9 cellular contexts compared by ENCODE assay signal in the genomic region with DNA sequence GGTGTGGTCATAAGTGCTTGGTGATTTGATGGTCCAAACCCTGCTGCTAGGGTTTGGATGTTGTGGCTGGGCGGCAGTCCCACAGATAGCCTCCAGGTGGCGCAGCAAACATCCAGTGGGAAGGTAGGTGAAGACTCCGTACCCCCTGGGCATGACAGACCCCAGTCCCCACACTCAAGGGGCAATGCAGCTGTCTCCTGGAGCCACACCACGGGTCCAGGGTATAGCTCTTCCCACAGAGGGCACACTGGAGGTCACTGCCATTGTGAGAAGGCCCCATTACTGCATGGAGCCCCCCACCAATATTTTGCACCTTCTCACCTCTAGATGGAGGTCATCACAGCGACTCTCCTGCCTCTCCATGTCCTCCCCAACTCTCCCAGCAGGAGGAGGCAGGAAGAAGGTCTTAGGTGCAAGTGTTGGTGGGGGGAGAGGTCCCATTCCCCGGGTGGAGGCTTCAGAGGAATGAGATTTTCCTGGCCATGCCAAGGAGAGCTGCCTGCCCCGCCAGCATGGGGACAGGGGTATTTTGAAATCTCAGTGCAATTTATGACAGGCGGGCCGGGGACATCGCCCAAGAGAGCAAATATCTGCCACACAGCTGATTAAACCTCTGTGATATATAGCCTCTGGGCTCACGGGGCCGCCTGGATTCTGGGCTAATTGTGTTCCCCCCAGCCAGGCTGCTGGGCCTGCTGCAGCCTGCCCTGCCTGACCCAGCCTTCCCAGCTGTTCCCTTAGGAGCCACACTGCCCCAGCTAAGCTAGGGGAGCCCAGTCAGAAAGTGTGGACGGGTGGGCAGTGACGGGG. TPM values are rescaled to one million over a fixed set of nuclear protein-coding genes. Genes with fewer than 3 reads are reported as not detected.
A peak's percentile ranks its signal among the peaks of the same experiment; 100 is the strongest.
DNase-seq lines count a peak whose midpoint lies in the region; ATAC-seq lines count a peak whose summit lies in the region.
"Had no signal": no experiment of that assay in that cellular context is flagged by ENCODE, and none has a peak within 500 bp of the region (broad histone marks: within the 10 kb centered on the region; RNA-seq: fewer than 3 reads in every experiment).

No MANE protein-coding gene starts in this region.

- no peak overlapping the region for H2BK120ac ChIP-seq in mesendoderm (ENCODE audit: low read depth, low read length)

- no peak overlapping the region for H3K27ac Mint-ChIP-seq in activated CD4-positive, alpha-beta T cell treated with anti-CD3 and anti-CD28 coated beads, Interleukin-2, amount 10 ng/mL, durations not matched to agents 7 days and 5 days

- H3K4me2 ChIP-seq in mesendoderm (ENCODE audit: low read length): no peak overlapping the region

- no peak overlapping the region for H4K8ac ChIP-seq in mesendoderm (ENCODE audit: low read depth, low read length)

- no peak overlapping the region for H2BK5ac ChIP-seq in mesendoderm (ENCODE audit: low read length)

- no peaks in the 10 kb centered on the region for H3K27me3 ChIP-seq in mesendoderm (ENCODE audit: insufficient read depth, low read length, poor library complexity)

- H3K36me3 Mint-ChIP-seq in activated CD4-positive, alpha-beta T cell treated with anti-CD3 and anti-CD28 coated beads, Interleukin-2, amount 10 ng/mL, durations not matched to agents 7 days and 5 days (ENCODE audit: low read depth): no peaks in the 10 kb centered on the region

- H3K4me3 Mint-ChIP-seq in activated CD4-positive, alpha-beta T cell treated with anti-CD3 and anti-CD28 coated beads, Interleukin-2, amount 10 ng/mL, durations not matched to agents 7 days and 5 days: no peak overlapping the region

- no peaks in the 10 kb centered on the region for H3K36me3 ChIP-seq in mesendoderm (ENCODE audit: control insufficient read depth, insufficient read depth, low read length)

- DNase-seq in DMS153 (lab: John Stamatoyannopoulos, UW) (peak; percentile 8), DMS153 treated with DMSO at 0.1 percent for 48 hours (lab: John Stamatoyannopoulos, UW; ENCODE audit: unreplicated experiment) (no peak), NCI-H1694 (lab: John Stamatoyannopoulos, UW) (peak; percentile 68), dermis microvascular lymphatic vessel endothelial cell (ENCODE audit: low read depth in 2 of 2) (peak; percentile 14 to 48), mesendoderm (peak; percentile 91)
- DNase-seq in activated CD4-positive, alpha-beta T cell treated with anti-CD3 and anti-CD28 coated beads, Interleukin-2, amount 10 ng/mL, durations not matched to agents 7 days and 5 days: peak; percentile 74
- DNase-seq in stimulated activated CD8-positive, alpha-beta memory T cell treated with anti-CD3 and anti-CD28 coated beads, Interleukin-4, amount 100 ng/mL, for 24 hours (ENCODE audit: low read depth): peak; percentile 54

- H3K27me3 Mint-ChIP-seq in activated CD4-positive, alpha-beta T cell treated with anti-CD3 and anti-CD28 coated beads, Interleukin-2, amount 10 ng/mL, durations not matched to agents 7 days and 5 days: peaks cover 12% of the 10 kb centered on the region

- H3K4ac ChIP-seq in mesendoderm (ENCODE audit: low read depth, low read length): no peak overlapping the region

- no peak overlapping the region for H3K18ac ChIP-seq in mesendoderm (ENCODE audit: low read length)

- CTCF ChIA-PET in activated CD4-positive, alpha-beta T cell treated with anti-CD3 and anti-CD28 coated beads, Interleukin-2, amount 10 ng/mL, durations not matched to agents 7 days and 5 days (lab: Charles Lee): interaction anchor here (0.5 to 3.6 kb wide), 12 partner anchors 9 to 875 kb away, joined by 3 to 12 read pairs (median 4); a partner anchor contains a TSS

- no peak overlapping the region for H3K27ac ChIP-seq in mesendoderm (ENCODE audit: low read depth, low read length)
- H3K27ac ChIP-seq: epithelial cell of prostate had no signal

- H3K4me1 Mint-ChIP-seq in activated CD4-positive, alpha-beta T cell treated with anti-CD3 and anti-CD28 coated beads, Interleukin-2, amount 10 ng/mL, durations not matched to agents 7 days and 5 days: peaks cover 36% of the 10 kb centered on the region

- no peaks in the 10 kb centered on the region for H3K79me2 ChIP-seq in mesendoderm (ENCODE audit: control insufficient read depth, insufficient read depth, low read length)

- no CpG with 5 or more reads among the region's 14 CpGs for WGBS in mesendoderm (ENCODE audit: extremely low coverage, insufficient coverage, low lambda C conversion rate)

- H3K23ac ChIP-seq in mesendoderm (ENCODE audit: low read length): no peak overlapping the region

- peaks cover 2% of the 10 kb centered on the region for H3K4me1 ChIP-seq in mesendoderm (ENCODE audit: control insufficient read depth, low read depth, low read length)

- no peak overlapping the region for H2AK5ac ChIP-seq in mesendoderm (ENCODE audit: low read length)

- H3K9ac ChIP-seq in mesendoderm (ENCODE audit: low read length): no peak overlapping the region

- no peak for ATAC-seq in GM19452 (IDR thresholded peaks at IDR 0.05; ENCODE audit: unreplicated experiment)

- H2BK15ac ChIP-seq in mesendoderm (replicated peaks; ENCODE audit: low read depth): no peak overlapping the region

- H3K9me3 Mint-ChIP-seq in activated CD4-positive, alpha-beta T cell treated with anti-CD3 and anti-CD28 coated beads, Interleukin-2, amount 10 ng/mL, durations not matched to agents 7 days and 5 days: no peaks in the 10 kb centered on the region

- no peaks in the 10 kb centered on the region for H3K79me1 ChIP-seq in mesendoderm (ENCODE audit: low read length)

- peak overlapping the region; percentile 7 for H3K56ac ChIP-seq in mesendoderm (ENCODE audit: low read length)

- no peak overlapping the region for H4K5ac ChIP-seq in mesendoderm (ENCODE audit: low read length)

- POLR2A ChIA-PET in activated CD4-positive, alpha-beta T cell treated with anti-CD3 and anti-CD28 coated beads, Interleukin-2, amount 10 ng/mL, durations not matched to agents 7 days and 5 days (lab: Charles Lee): no interaction called here

- H3K4me3 ChIP-seq in mesendoderm (ENCODE audit: low read length): no peak overlapping the region

RNA-seq across cellular contexts. Expression of a gene that starts 17.2 kb away (rescaled TPM):
- total RNA-seq in activated CD4-positive, alpha-beta T cell treated with anti-CD3 and anti-CD28 coated beads, Interleukin-2, amount 10 ng/mL, durations not matched to agents 7 days and 5 days: under 1 TPM in 1 of 2 experiments, not detected in 1; 0.04 TPM
- 0.13 and 0.25 TPM in 2 replicates for total RNA-seq in dermis microvascular lymphatic vessel endothelial cell
- polyA plus RNA-seq in mesendoderm (2013, experiment 1 of 2): 0.29 TPM
- polyA plus RNA-seq in mesendoderm (2013, experiment 2 of 2): 0.20 TPM

RNA-seq across cellular contexts. Expression of a gene that starts 30.7 kb away (rescaled TPM):
- not detected for total RNA-seq in activated CD4-positive, alpha-beta T cell treated with anti-CD3 and anti-CD28 coated beads, Interleukin-2, amount 10 ng/mL, durations not matched to agents 7 days and 5 days
- total RNA-seq in dermis microvascular lymphatic vessel endothelial cell: under 0.01 TPM in 1 of 2 replicates, not detected in the other
- 3.5 TPM for polyA plus RNA-seq in mesendoderm (2013, experiment 1 of 2)
- polyA plus RNA-seq in mesendoderm (2013, experiment 2 of 2): 3.2 TPM

RNA-seq across cellular contexts. Expression of a gene that starts 44.9 kb away (rescaled TPM):
- 10 to 100 TPM; 52.4 to 54.3 TPM for total RNA-seq in activated CD4-positive, alpha-beta T cell treated with anti-CD3 and anti-CD28 coated beads, Interleukin-2, amount 10 ng/mL, durations not matched to agents 7 days and 5 days
- 3.5 TPM in 2 replicates for total RNA-seq in dermis microvascular lymphatic vessel endothelial cell
- 1.6 TPM for polyA plus RNA-seq in mesendoderm (2013, experiment 1 of 2)
- 1.5 TPM for polyA plus RNA-seq in mesendoderm (2013, experiment 2 of 2)

RNA-seq across cellular contexts. Expression of a gene that starts 47.7 kb away (rescaled TPM):
- total RNA-seq in activated CD4-positive, alpha-beta T cell treated with anti-CD3 and anti-CD28 coated beads, Interleukin-2, amount 10 ng/mL, durations not matched to agents 7 days and 5 days: 10 to 100 TPM; 23.3 to 25.5 TPM
- total RNA-seq in dermis microvascular lymphatic vessel endothelial cell: 32.2 and 45.9 TPM in 2 replicates
- polyA plus RNA-seq in mesendoderm (2013, experiment 1 of 2): 43.6 TPM
- 42.4 TPM for polyA plus RNA-seq in mesendoderm (2013, experiment 2 of 2)

RNA-seq across cellular contexts. Expression of a gene that starts 50.3 kb away (rescaled TPM):
- 10 to 100 TPM; 93.3 to 94.8 TPM for total RNA-seq in activated CD4-positive, alpha-beta T cell treated with anti-CD3 and anti-CD28 coated beads, Interleukin-2, amount 10 ng/mL, durations not matched to agents 7 days and 5 days
- total RNA-seq in dermis microvascular lymphatic vessel endothelial cell: 56.9 and 59.8 TPM in 2 replicates
- 157 TPM for polyA plus RNA-seq in mesendoderm (2013, experiment 1 of 2)
- 150 TPM for polyA plus RNA-seq in mesendoderm (2013, experiment 2 of 2)

Comparison
In these comparisons a context has a peak if more than half of its experiments do, and no peak if none do; other contexts are left out.
1. RNA of a gene that starts 44.9 kb away (total RNA-seq): 52.4 to 54.3 TPM in activated CD4-positive, alpha-beta T cell treated with anti-CD3 and anti-CD28 coated beads, Interleukin-2, amount 10 ng/mL, durations not matched to agents 7 days and 5 days; 3.5 TPM in dermis microvascular lymphatic vessel endothelial cell; every median in the first group is over 10 times any median in the second.